ENCODE assay signal across 9 cellular contexts in genomic region chr1:73674945-73675561, GRCh38.
DNase-seq lines count a peak whose midpoint lies in the region; ATAC-seq, FAIRE-seq and TF ChIP-seq lines count a peak whose summit lies in the region.
"Had no signal": no experiment of that assay in that cellular context is flagged by ENCODE, and none has a peak within 500 bp of the region (broad histone marks: within the 10 kb centered on the region; RNA-seq: fewer than 3 reads in every experiment).

No MANE protein-coding gene starts in this region.

- H3K9ac ChIP-seq in mesenchymal stem cell (ENCODE audit: low read length): peak overlapping the region; percentile 52

- no peaks in the 10 kb centered on the region for H3K79me1 ChIP-seq in mesenchymal stem cell (replicated peaks; ENCODE audit: low read length, poor library complexity, severe bottlenecking)

- no peak overlapping the region for H3K14ac ChIP-seq in mesenchymal stem cell (ENCODE audit: low read length in 2 of 2)

- in situ Hi-C loops in astrocyte of the cerebellum (cut with HindIII; ENCODE audit: low sequenced_read_pairs): no loop called here

- no peak overlapping the region for H2BK5ac ChIP-seq in mesenchymal stem cell (ENCODE audit: low read depth, low read length, poor library complexity, severe bottlenecking)

- no peak overlapping the region for H3K18ac ChIP-seq in mesenchymal stem cell (ENCODE audit: low read depth in 1 of 2, low read length in 2 of 2)

- no peaks in the 10 kb centered on the region for H3K4me1 ChIP-seq in mesenchymal stem cell (ENCODE audit: control insufficient read depth, insufficient read depth, low read depth, low read length)

- H3K4ac ChIP-seq in mesenchymal stem cell (ENCODE audit: low read depth in 1 of 2, low read length in 2 of 2): no peak overlapping the region

- no peak overlapping the region for H4K8ac ChIP-seq in mesenchymal stem cell (ENCODE audit: low read length)

- POLR2A ChIA-PET in HEK293T (lab: Yijun Ruan, JAX): no interaction called here

- peak; percentile 62 for FAIRE-seq in G401.6 (lab: Jason Lieb, UNC)

- H3K4me3 ChIP-seq in astrocyte of the cerebellum (ENCODE audit: low read depth, low read length) (no peak overlapping the region), mesenchymal stem cell (ENCODE audit: insufficient read depth in 1 of 2, low read depth in 1 of 2, low read length in 2 of 2) (no peak overlapping the region)
- H3K4me3 ChIP-seq: lung had no signal

- DNase-seq in HEK293T (ENCODE audit: extremely low spot score) (peak; percentile 21), NCI-H1694 treated with DMSO at 0.1 percent for 48 hours (lab: John Stamatoyannopoulos, UW) (peak; percentile 67), astrocyte of the cerebellum (ENCODE audit: low read depth) (no peak), mesenchymal stem cell (peak; percentile 19)
- DNase-seq in activated CD4-positive, CD25-positive, alpha-beta regulatory T cell (lab: John Stamatoyannopoulos, UW): no peak

- TF ChIP-seq CTCF in astrocyte of the cerebellum (IDR thresholded peaks at IDR 0.05; ENCODE audit: low read depth, low read length, missing control alignments): peak; percentile 49

- H2AFZ ChIP-seq in mesenchymal stem cell (ENCODE audit: low read depth, low read length): no peak overlapping the region

- H3K36me3 ChIP-seq in mesenchymal stem cell (ENCODE audit: control insufficient read depth in 1 of 2, insufficient read depth in 2 of 2, low read depth in 1 of 2, low read length in 2 of 2): no peaks in the 10 kb centered on the region

- ATAC-seq in HG02759 (IDR thresholded peaks at IDR 0.05; ENCODE audit: unreplicated experiment): no peak
- no peak for ATAC-seq in GM19452 (IDR thresholded peaks at IDR 0.05; ENCODE audit: unreplicated experiment)

- no peak overlapping the region for H4K91ac ChIP-seq in mesenchymal stem cell (ENCODE audit: low read length)

- no peaks in the 10 kb centered on the region for H3K27me3 ChIP-seq in mesenchymal stem cell (ENCODE audit: control insufficient read depth in 1 of 2, insufficient read depth in 1 of 2, low read length in 2 of 2)

- H3K27ac ChIP-seq in mesenchymal stem cell (ENCODE audit: low read length, poor library complexity, severe bottlenecking): no peak overlapping the region

- WGBS in mesenchymal stem cell: no CpG with 5 or more reads among the region's 2 CpGs

- H3K23ac ChIP-seq in mesenchymal stem cell (ENCODE audit: low read length in 2 of 2): no peak overlapping the region

- H2BK12ac ChIP-seq in mesenchymal stem cell (ENCODE audit: low read length in 2 of 2): no peak overlapping the region

- H2AK5ac ChIP-seq in mesenchymal stem cell (ENCODE audit: low read length, severe bottlenecking): no peak overlapping the region

- no peak overlapping the region for H2BK15ac ChIP-seq in mesenchymal stem cell (ENCODE audit: low read depth, poor library complexity, severe bottlenecking)

- no peaks in the 10 kb centered on the region for H3K9me3 ChIP-seq in mesenchymal stem cell (ENCODE audit: control insufficient read depth, low read length)

- no peak overlapping the region for H3K4me2 ChIP-seq in mesenchymal stem cell (ENCODE audit: low read length, poor library complexity, severe bottlenecking)

- H2BK120ac ChIP-seq in mesenchymal stem cell (ENCODE audit: low read depth, low read length): no peak overlapping the region

- CTCF ChIA-PET in HEK293T (lab: Yijun Ruan, JAX): interaction anchor here (0.6 to 0.9 kb wide), 2 partner anchors 126 to 820 kb away, joined by 3 read pairs; no protein-coding TSS in a partner anchor

TF ChIP-seq in HEK293T, 16 proteins besides CTCF, POLR2A, EP300 and RAD21:
- TF ChIP-seq CTBP1 (IDR thresholded peaks at IDR 0.05; ENCODE audit: borderline replicate concordance) (no peak), BHLHE40 (IDR thresholded peaks at IDR 0.05; ENCODE audit: borderline replicate concordance) (no peak), ELF4 (IDR thresholded peaks at IDR 0.05) (no peak), FOXK2 (IDR thresholded peaks at IDR 0.05) (no peak), TARDBP (IDR thresholded peaks at IDR 0.05) (no peak), PKNOX1 (IDR thresholded peaks at IDR 0.05) (no peak), SP1 (IDR thresholded peaks at IDR 0.05) (no peak), FOXM1 (IDR thresholded peaks at IDR 0.05; ENCODE audit: borderline replicate concordance) (no peak), L3MBTL2 (conservative IDR thresholded peaks at IDR 0.05) (no peak), ZNF384 (IDR thresholded peaks at IDR 0.05) (no peak), LEF1 (IDR thresholded peaks at IDR 0.05; ENCODE audit: borderline replicate concordance) (no peak), FOXA1 (IDR thresholded peaks at IDR 0.05) (no peak), SUZ12 (IDR thresholded peaks at IDR 0.05) (no peak), HDGF (IDR thresholded peaks at IDR 0.05; ENCODE audit: borderline replicate concordance) (no peak), ARNT (IDR thresholded peaks at IDR 0.05) (no peak), NFRKB (IDR thresholded peaks at IDR 0.05) (no peak)

Comparison
In these comparisons a context has a peak if more than half of its experiments do, and no peak if none do; other contexts are left out.
1. DNase-seq: peak in HEK293T (single experiment), NCI-H1694 treated with DMSO at 0.1 percent for 48 hours (single experiment) and mesenchymal stem cell (single experiment); none in astrocyte of the cerebellum (single experiment) and activated CD4-positive, CD25-positive, alpha-beta regulatory T cell (0 of 4).